Comparison of ENCODE assay signal across 21 cellular contexts in the genomic region with DNA sequence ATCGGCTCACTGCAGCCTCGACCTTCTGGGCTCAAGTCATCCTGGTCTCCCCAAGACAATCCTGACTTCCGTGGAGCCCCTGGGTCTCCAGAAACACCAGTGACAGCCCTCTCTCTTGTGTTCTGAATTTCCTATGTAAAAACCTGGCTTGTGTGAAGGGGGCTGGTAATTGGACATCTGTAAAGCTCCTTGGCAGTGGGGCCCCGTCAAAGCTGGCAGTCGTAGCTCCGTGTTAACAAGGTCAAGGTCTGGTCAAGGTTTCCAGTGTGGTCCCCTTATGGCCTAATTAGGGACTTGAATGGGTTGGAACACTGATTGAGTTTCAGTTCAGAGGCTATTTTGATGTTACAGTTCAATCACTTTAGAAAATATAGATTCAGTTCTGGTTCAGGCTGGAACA.
"Had no signal": no experiment of that assay in that cellular context is flagged by ENCODE, and none has a peak within 500 bp of the region (broad histone marks: within the 10 kb centered on the region; RNA-seq: fewer than 3 reads in every experiment).

No MANE protein-coding gene starts in this region.

- H3K4me1 ChIP-seq: colonic mucosa had no signal

- H3K27ac ChIP-seq: colonic mucosa, esophagus squamous epithelium, gastroesophageal sphincter, parathyroid adenoma, prostate gland, spleen, testis, tibial nerve had no signal

- H3K9me3 Mint-ChIP-seq: naive thymus-derived CD4-positive, alpha-beta T cell; stimulated activated naive B cell treated with anti-CD40 and anti-IgM and Interleukin-4, amounts not matched to agents 10 μg/mL and 1 μg/mL and 100 μg/mL, for 72 hours; stimulated activated naive CD8-positive, alpha-beta T cell treated with anti-CD3 and anti-CD28 coated beads, Interleukin-15, amount 100 ng/mL, for 72 hours had no signal

- ATAC-seq: gastroesophageal sphincter; left colon; left ventricle myocardium superior; naive thymus-derived CD4-positive, alpha-beta T cell; sciatic nerve; stimulated activated naive B cell treated with anti-CD40 and anti-IgM and Interleukin-4, amounts not matched to agents 10 μg/mL and 1 μg/mL and 100 μg/mL, for 72 hours; stimulated activated naive CD8-positive, alpha-beta T cell treated with anti-CD3 and anti-CD28 coated beads, Interleukin-15, amount 100 ng/mL, for 72 hours had no signal

- H3K79me2 ChIP-seq: parathyroid adenoma had no signal

- H3K36me3 Mint-ChIP-seq: naive thymus-derived CD4-positive, alpha-beta T cell had no signal

- DNase-seq: colonic mucosa; dermis blood vessel endothelial cell; esophagus squamous epithelium; hippocampal formation; left colon; left ventricle myocardium superior; mesenchymal stem cell; naive thymus-derived CD4-positive, alpha-beta T cell; occipital lobe; spleen; stimulated activated CD4-positive, alpha-beta T cell treated with anti-CD3 and anti-CD28 coated beads, Interleukin-2, amount 100 ng/mL, for 24 hours; stimulated activated CD4-positive, alpha-beta T cell treated with anti-CD3 and anti-CD28 coated beads, Interleukin-4, amount 100 ng/mL, for 4 hours; stimulated activated naive B cell treated with anti-CD40 and anti-IgM and Interleukin-4, amounts not matched to agents 10 μg/mL and 1 μg/mL and 100 μg/mL, for 72 hours; stimulated activated naive CD8-positive, alpha-beta T cell treated with anti-CD3 and anti-CD28 coated beads, Interleukin-15, amount 100 ng/mL, for 72 hours; testis had no signal

- H3K4me3 Mint-ChIP-seq: stimulated activated naive B cell treated with anti-CD40 and anti-IgM and Interleukin-4, amounts not matched to agents 10 μg/mL and 1 μg/mL and 100 μg/mL, for 72 hours; stimulated activated naive CD8-positive, alpha-beta T cell treated with anti-CD3 and anti-CD28 coated beads, Interleukin-15, amount 100 ng/mL, for 72 hours had no signal

- H3K4me3 ChIP-seq: colonic mucosa, esophagus squamous epithelium, gastroesophageal sphincter, lung, prostate gland, spleen, testis, tibial nerve had no signal

- H3K9me3 ChIP-seq: colonic mucosa, esophagus squamous epithelium, gastroesophageal sphincter, prostate gland, spleen, testis, tibial nerve had no signal

- H3K9ac ChIP-seq: parathyroid adenoma had no signal

- H3K27me3 Mint-ChIP-seq: naive thymus-derived CD4-positive, alpha-beta T cell; stimulated activated naive B cell treated with anti-CD40 and anti-IgM and Interleukin-4, amounts not matched to agents 10 μg/mL and 1 μg/mL and 100 μg/mL, for 72 hours; stimulated activated naive CD8-positive, alpha-beta T cell treated with anti-CD3 and anti-CD28 coated beads, Interleukin-15, amount 100 ng/mL, for 72 hours had no signal

- H3K36me3 ChIP-seq: colonic mucosa, esophagus squamous epithelium, gastroesophageal sphincter, prostate gland, spleen, tibial nerve had no signal

- H3K27me3 ChIP-seq: colonic mucosa, esophagus squamous epithelium, gastroesophageal sphincter, spleen, testis, tibial nerve had no signal

- H2AFZ ChIP-seq: parathyroid adenoma had no signal

- H3K27ac Mint-ChIP-seq: stimulated activated naive B cell treated with anti-CD40 and anti-IgM and Interleukin-4, amounts not matched to agents 10 μg/mL and 1 μg/mL and 100 μg/mL, for 72 hours; stimulated activated naive CD8-positive, alpha-beta T cell treated with anti-CD3 and anti-CD28 coated beads, Interleukin-15, amount 100 ng/mL, for 72 hours had no signal
